1 cellular context compared by ENCODE assay signal in the genomic region with DNA sequence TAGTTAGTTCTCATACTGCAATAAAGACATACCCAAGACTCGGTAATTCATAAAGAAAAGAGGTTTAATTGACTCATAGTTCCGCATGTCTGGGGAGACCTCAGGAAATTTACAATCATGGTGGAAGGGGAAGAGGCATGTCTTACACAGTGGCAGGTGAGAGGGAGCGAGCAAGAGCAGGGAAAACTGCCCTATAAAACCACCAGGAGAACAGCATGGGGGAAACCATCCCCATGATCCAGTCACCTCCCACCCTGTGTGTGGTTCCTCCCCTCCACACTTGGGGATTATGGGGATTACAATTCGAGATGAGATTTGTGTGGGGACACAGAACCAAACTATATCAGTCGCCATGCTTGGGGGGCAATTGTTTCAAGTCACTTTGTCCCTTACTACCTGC.
TF ChIP-seq lines count a peak whose summit lies in the region.

No MANE protein-coding gene starts in this region.

TF ChIP-seq in WTC11, 78 proteins besides CTCF, POLR2A, EP300 and RAD21:
- TF ChIP-seq ETV6 (CRISPR knock-in tag; IDR thresholded peaks at IDR 0.05) (no peak), HMGA2 (CRISPR knock-in tag; IDR thresholded peaks at IDR 0.05) (no peak), RORB (CRISPR knock-in tag; IDR thresholded peaks at IDR 0.05) (no peak), MXD4 (CRISPR knock-in tag; IDR thresholded peaks at IDR 0.05; ENCODE audit: borderline replicate concordance) (no peak)
